In the genomic region with DNA sequence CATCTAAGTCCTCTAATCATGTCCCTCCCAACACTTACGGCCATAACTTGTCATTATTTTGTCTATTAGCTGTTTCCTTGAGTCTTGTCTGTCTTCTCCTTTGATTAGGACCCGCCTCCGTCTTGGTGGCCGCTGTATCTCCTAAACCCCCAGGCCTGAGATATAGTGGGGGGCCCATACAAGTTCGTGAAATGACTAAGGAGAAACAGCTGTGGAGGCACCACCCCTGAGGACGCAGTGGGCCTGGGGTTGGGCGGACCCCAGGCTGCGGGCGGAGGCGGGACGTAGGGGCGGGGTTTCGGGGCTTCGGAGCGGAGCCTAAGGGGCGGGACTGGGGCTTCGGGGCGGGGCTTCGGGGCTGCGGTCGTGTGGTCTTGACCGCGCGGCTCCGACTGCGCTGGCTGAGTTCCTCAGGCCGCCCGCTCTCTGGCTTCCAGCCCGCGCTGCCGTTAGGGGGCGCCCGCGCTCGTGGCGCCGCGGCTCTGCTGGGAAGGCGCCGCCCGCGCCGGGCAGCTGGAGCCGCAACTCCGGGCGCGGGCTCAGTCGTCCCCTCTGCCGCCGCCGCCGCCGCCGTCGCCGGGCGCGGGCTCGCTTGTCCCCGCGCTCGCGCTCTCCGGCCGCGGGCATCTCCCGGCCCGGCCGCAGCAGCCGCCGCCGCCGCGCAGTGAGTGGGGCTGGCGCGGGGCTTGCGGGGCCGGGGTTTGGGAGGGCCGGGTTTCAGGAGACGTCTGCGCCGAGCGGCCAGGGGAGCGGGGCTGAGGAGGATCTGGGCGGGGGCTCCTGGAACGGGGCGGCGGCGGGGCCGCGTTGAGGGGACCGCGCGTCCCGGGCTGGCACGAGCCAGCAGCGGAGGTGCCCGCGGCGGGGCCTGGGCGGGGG, we compare ENCODE assay signal across 8 cellular contexts. TPM values are rescaled to one million over a fixed set of nuclear protein-coding genes. Genes with fewer than 3 reads are reported as not detected.
DNase-seq lines count a peak whose midpoint lies in the region; ATAC-seq and TF ChIP-seq lines count a peak whose summit lies in the region.

A gene (plus strand): TSS at position 591 of the 879 bp plus-strand sequence. CDS start 6,660 bp downstream, outside the sequence.

- H4K20me1 ChIP-seq in mammary epithelial cell (ENCODE audit: insufficient read depth, low read length) = no peaks in the 10 kb centered on the region

- ATAC-seq in GM18858 (IDR thresholded peaks at IDR 0.05; ENCODE audit: unreplicated experiment) (peak; percentile 84), HG03095 (IDR thresholded peaks at IDR 0.05; ENCODE audit: unreplicated experiment) (peak; percentile 93)

- H3K4me3 ChIP-seq in ACC112 (ENCODE audit: low read depth, low read length) = peak within 1 kb of the TSS; percentile 84
- H3K4me3 ChIP-seq in mammary epithelial cell (replicated peaks in 1 of 3; ENCODE audit: insufficient read depth in 1 of 3, low read depth in 2 of 3, low read length in 3 of 3) = peak within 1 kb of the TSS; percentile 48 to 66 (median 65)
- peak within 1 kb of the TSS; percentile 62 to 92 (median 71) for H3K4me3 ChIP-seq in spleen

- H3K9me3 ChIP-seq in mammary epithelial cell (replicated peaks; ENCODE audit: insufficient read depth, low read length) = no peaks in the 10 kb centered on the region
- no peaks in the 10 kb centered on the region for H3K9me3 ChIP-seq in spleen

- TF ChIP-seq CTCF in VCaP (conservative IDR thresholded peaks at IDR 0.05) (peak; percentile 98), mammary epithelial cell (conservative IDR thresholded peaks at IDR 0.05 in 1 of 2, IDR thresholded peaks at IDR 0.05 in 1 of 2; ENCODE audit: extremely low read depth in 1 of 2, insufficient read depth in 1 of 2, low read depth in 1 of 2, low read length in 2 of 2) (peak; percentile 48 to 66), spleen (IDR thresholded peaks at IDR 0.05 in 8 of 11, conservative IDR thresholded peaks at IDR 0.05 in 3 of 11) (peak; percentile 33 to 94 (median 83))

- H3K4me2 ChIP-seq in mammary epithelial cell (ENCODE audit: insufficient read depth, low read depth, low read length) = peak within 1 kb of the TSS; percentile 92

- H3K4me1 ChIP-seq in ACC112 (ENCODE audit: control insufficient read depth, insufficient read depth, low read length, unreplicated experiment) (peaks cover 56% of the 10 kb centered on the region), mammary epithelial cell (ENCODE audit: insufficient read depth, low read length) (peaks cover 19% of the 10 kb centered on the region), spleen (peaks cover 26 to 70% (median 55%) of the 10 kb centered on the region in 6 donors)

- in situ Hi-C loops in mammary epithelial cell (cut with MboI; ENCODE audit: low sequenced_read_pairs in 2 of 2) = no loop called here

- H3K9ac ChIP-seq in mammary epithelial cell (ENCODE audit: insufficient read depth, low read length) = peak within 1 kb of the TSS; percentile 58

- peaks cover 44% of the 10 kb centered on the region for H3K79me2 ChIP-seq in ACC112 (ENCODE audit: control insufficient read depth, insufficient read depth, low read length, unreplicated experiment)
- H3K79me2 ChIP-seq in mammary epithelial cell (ENCODE audit: insufficient read depth, low read length) = peaks cover 24% of the 10 kb centered on the region

- TF ChIP-seq POLR2A in spleen (IDR thresholded peaks at IDR 0.05) = no peak

- no peaks in the 10 kb centered on the region for H3K27me3 ChIP-seq in ACC112 (ENCODE audit: insufficient read depth, low read length)
- peaks cover 6% of the 10 kb centered on the region for H3K27me3 ChIP-seq in mammary epithelial cell (ENCODE audit: insufficient read depth, low read length)
- H3K27me3 ChIP-seq in spleen (replicated peaks in 1 of 7) = no peaks in the 10 kb centered on the region

- H3K36me3 ChIP-seq in ACC112 (ENCODE audit: insufficient read depth, low read length) (no peaks in the 10 kb centered on the region), mammary epithelial cell (ENCODE audit: insufficient read depth, low read length) (no peaks in the 10 kb centered on the region), spleen (no peaks in the 10 kb centered on the region)

- H2AFZ ChIP-seq in ACC112 (ENCODE audit: low read length, unreplicated experiment) (peak within 1 kb of the TSS; percentile 80), mammary epithelial cell (ENCODE audit: low read depth, low read length) (peak within 1 kb of the TSS; percentile 83)

- under 1% methylated on average over 31 of the region's 101 CpGs for WGBS in mammary epithelial cell (ENCODE audit: low coverage, missing lambda C conversion rate)
- 1 to 5% (median 1%) methylated on average over 11 to 101 of the region's 101 CpGs for WGBS in spleen, 5 donors

- intact Hi-C loops in mammary epithelial cell (cut with micrococcal nuclease) (loop anchor here (1.0 to 5.0 kb wide), 5 partner anchors 35 to 158 kb away; a partner anchor contains a TSS), spleen (cut with DNase I; ENCODE audit: low total_unique reads) (loop anchor here (10.0 kb wide), 1 partner anchor 67 kb away; no protein-coding TSS in a partner anchor)

- no peak within 1 kb of the TSS for H3K27ac ChIP-seq in ACC112 (ENCODE audit: low read depth, low read length)
- peak within 1 kb of the TSS; percentile 87 for H3K27ac ChIP-seq in VCaP
- H3K27ac ChIP-seq in mammary epithelial cell (ENCODE audit: insufficient read depth, low read depth, low read length) = no peak within 1 kb of the TSS
- peak within 1 kb of the TSS; percentile 63 to 90 (median 84) for H3K27ac ChIP-seq in spleen

- dilution Hi-C loops in mammary epithelial cell (cut with HindIII; ENCODE audit: low sequenced_read_pairs) = loop anchor here (5.0 kb wide), 2 partner anchors 34 to 36 kb away; no protein-coding TSS in a partner anchor

- CTCF ChIA-PET in mammary epithelial cell (lab: Charles Lee; ENCODE audit: low non-redundant PET) = interaction anchor here (0.9 kb wide), 1 partner anchor 168 kb away, joined by 18 read pairs; no protein-coding TSS in a partner anchor

- BruUV-seq in mammary epithelial cell (replicated peaks; lab: Mats Ljungman, UMichigan) = no TSS peak

- DNase-seq in NCI-H2171 (lab: John Stamatoyannopoulos, UW) (peak; percentile 67), mammary epithelial cell (peak; percentile 88), inferior parietal cortex (ENCODE audit: extremely low spot score) (peak; percentile 85), spleen (peak; percentile 99)

RNA-seq across cellular contexts. Expression of the gene that starts here (rescaled TPM):
- total RNA-seq in mammary epithelial cell = 1 to 10 TPM; 2.7 to 5.6 TPM
- polyA plus RNA-seq in mammary epithelial cell = 4.5 TPM
- polyA minus RNA-seq in mammary epithelial cell = 6.4 TPM
- 10 to 100 TPM in 5 of 7 donors, 1 to 10 TPM in 2; 8.1 to 23.5 (median 15.0) TPM for total RNA-seq in spleen
- 10 to 100 TPM in 1 of 3 donors, 1 to 10 TPM in 2; 7.3 to 11.3 (median 8.6) TPM for polyA plus RNA-seq in spleen

Comparison
In these comparisons a context has a peak if more than half of its experiments do, and no peak if none do; other contexts are left out.
1. H3K27ac ChIP-seq: peak in VCaP (single experiment) and spleen (8 of 8); none in ACC112 (single experiment) and mammary epithelial cell (single experiment).
2. Peak in every context shown above with its lines, with median percentiles within 50 percentile points of each other: H3K4me3 ChIP-seq, DNase-seq and CTCF ChIP-seq.